1 cellular context compared by ENCODE assay signal in the genomic region with DNA sequence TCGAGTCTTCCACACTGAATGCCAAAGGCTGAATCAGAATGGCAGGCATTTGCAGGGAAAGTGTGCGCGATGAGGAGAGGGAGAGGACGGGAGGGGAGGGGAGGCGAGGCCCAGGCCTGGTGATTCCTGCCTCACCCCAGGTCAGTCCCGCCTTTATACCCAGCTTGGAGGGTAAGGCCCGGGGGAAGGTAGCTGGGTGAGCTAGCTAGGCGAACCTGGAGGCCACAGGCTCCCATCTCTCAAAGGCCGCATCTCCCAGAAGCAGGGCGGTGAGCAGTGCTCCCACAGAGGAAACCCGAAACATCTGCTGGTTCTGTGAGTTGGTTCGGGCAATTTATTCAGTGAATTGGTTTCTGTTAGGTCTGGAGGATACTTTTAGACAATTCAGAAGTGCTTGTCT.
TF ChIP-seq lines count a peak whose summit lies in the region.

No MANE protein-coding gene starts in this region.

TF ChIP-seq in HepG2, 621 proteins besides CTCF, POLR2A, EP300 and RAD21:
- TF ChIP-seq, protein P1, sequence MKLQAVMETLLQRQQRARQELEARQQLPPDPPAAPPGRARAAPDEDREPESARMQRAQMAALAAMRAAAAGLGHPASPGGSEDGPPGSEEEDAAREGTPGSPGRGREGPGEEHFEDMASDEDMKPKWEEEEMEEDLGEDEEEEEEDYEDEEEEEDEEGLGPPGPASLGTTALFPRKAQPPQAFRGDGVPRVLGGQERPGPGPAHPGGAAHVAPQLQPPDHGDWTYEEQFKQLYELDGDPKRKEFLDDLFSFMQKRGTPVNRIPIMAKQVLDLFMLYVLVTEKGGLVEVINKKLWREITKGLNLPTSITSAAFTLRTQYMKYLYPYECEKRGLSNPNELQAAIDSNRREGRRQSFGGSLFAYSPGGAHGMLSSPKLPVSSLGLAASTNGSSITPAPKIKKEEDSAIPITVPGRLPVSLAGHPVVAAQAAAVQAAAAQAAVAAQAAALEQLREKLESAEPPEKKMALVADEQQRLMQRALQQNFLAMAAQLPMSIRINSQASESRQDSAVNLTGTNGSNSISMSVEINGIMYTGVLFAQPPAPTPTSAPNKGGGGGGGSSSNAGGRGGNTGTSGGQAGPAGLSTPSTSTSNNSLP (IDR thresholded peaks at IDR 0.05; ENCODE audit: low read depth, low read length): no peak
- TF ChIP-seq ZNF788 (CRISPR knock-in tag; IDR thresholded peaks at IDR 0.05; ENCODE audit: borderline replicate concordance): no peak
- TF ChIP-seq SNRNP70 (IDR thresholded peaks at IDR 0.05; ENCODE audit: low read depth, low read length): no peak
- no peak for TF ChIP-seq SATB2 (CRISPR knock-in tag; IDR thresholded peaks at IDR 0.05)
- no peak for TF ChIP-seq ZBTB8A (CRISPR knock-in tag; IDR thresholded peaks at IDR 0.05; ENCODE audit: borderline replicate concordance, low read depth)
- no peak for TF ChIP-seq STAT5B (CRISPR knock-in tag; IDR thresholded peaks at IDR 0.05)
